10 cellular contexts compared by ENCODE assay signal in the genomic region with DNA sequence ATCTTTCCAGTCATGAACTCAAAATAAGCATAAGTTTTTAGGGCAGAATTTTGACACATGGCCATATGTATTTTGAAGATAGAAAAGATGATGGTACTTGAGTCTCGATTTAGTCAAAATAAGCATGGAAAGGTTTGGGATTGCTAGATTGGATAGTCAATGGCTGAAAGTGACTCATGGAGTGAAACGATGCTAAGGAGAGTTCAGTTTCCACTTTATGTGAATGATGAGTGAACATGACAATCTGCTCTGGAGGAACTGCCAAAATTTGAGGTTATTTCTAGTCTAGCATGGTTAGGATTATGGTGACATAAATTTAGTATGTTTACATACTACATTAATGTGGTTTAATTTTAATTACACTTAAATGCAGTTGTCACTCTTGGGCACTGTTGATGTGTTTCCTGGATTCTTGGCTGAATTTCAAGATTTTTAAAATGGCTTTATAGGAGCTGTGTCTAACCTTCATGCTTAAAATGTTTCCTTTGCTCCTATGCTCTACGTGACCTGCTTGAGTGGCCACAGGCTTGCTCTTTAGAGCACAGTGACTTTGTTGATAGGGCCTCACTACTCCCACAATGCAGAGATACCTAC. TPM values are rescaled to one million over a fixed set of nuclear protein-coding genes. Genes with fewer than 3 reads are reported as not detected.
DNase-seq lines count a peak whose midpoint lies in the region; ATAC-seq and TF ChIP-seq lines count a peak whose summit lies in the region.
"Had no signal": no experiment of that assay in that cellular context is flagged by ENCODE, and none has a peak within 500 bp of the region (broad histone marks: within the 10 kb centered on the region; RNA-seq: fewer than 3 reads in every experiment).

No MANE protein-coding gene starts in this region.

- H3K36me3 ChIP-seq in SK-N-SH (replicated peaks in 1 of 2; ENCODE audit: control insufficient read depth in 1 of 2, insufficient read depth in 2 of 2, low read length in 1 of 2): peaks cover 46 to 51% of the 10 kb centered on the region in 2 experiments

- H3K4me3 ChIP-seq in SK-N-SH (ENCODE audit: low read depth in 2 of 2, low read length in 1 of 2): no peak overlapping the region
- no peak overlapping the region for H3K4me3 ChIP-seq in fibroblast of villous mesenchyme (ENCODE audit: low read depth, low read length)
- H3K4me3 ChIP-seq: lower lobe of right lung had no signal

- intact Hi-C loops in Right ventricle myocardium superior (cut with DNase I): no loop called here
- intact Hi-C loops in cardiac septum (cut with DNase I): no loop called here

- H3K4me3 Mint-ChIP-seq in type B pancreatic cell: no peak overlapping the region

- peak; percentile 51 for ATAC-seq in Right ventricle myocardium superior (ENCODE audit: poor library complexity)
- ATAC-seq in GM18909 (IDR thresholded peaks at IDR 0.05; ENCODE audit: poor library complexity, unreplicated experiment): no peak
- no peak for ATAC-seq in GM21360 (IDR thresholded peaks at IDR 0.05; ENCODE audit: unreplicated experiment)

- POLR2A ChIA-PET in SK-N-SH (lab: Yijun Ruan, JAX): no interaction called here

- peak overlapping the region; percentile 18 for H3K27ac Mint-ChIP-seq in type B pancreatic cell

- CTCF ChIA-PET in SK-N-SH (lab: Yijun Ruan, JAX): no interaction called here

- no peaks in the 10 kb centered on the region for H3K27me3 Mint-ChIP-seq in type B pancreatic cell

- H3K9me3 Mint-ChIP-seq in type B pancreatic cell: no peaks in the 10 kb centered on the region

- no peak overlapping the region for H2AFZ ChIP-seq in SK-N-SH (ENCODE audit: low read depth)

- peak overlapping the region in 1 of 2 experiments; percentile 43; a peak in 1 of 4 replicates for H3K27ac ChIP-seq in SK-N-SH (ENCODE audit: low read depth in 2 of 2, low read length in 1 of 2)
- H3K27ac ChIP-seq: lower lobe of right lung had no signal

- H3F3A ChIP-seq in SK-N-SH (replicated peaks; ENCODE audit: insufficient read depth): peaks cover 63% of the 10 kb centered on the region

- no peak overlapping the region for H3K4me2 ChIP-seq in SK-N-SH

- H3K4me1 ChIP-seq in SK-N-SH (ENCODE audit: control insufficient read depth in 1 of 2, insufficient read depth in 2 of 2, low read depth in 1 of 2, low read length in 1 of 2): peaks cover 2 to 9% of the 10 kb centered on the region in 2 experiments; a peak in 1 of 4 replicates

- WGBS in SK-N-SH (ENCODE audit: low lambda C conversion rate): 71% methylated on average over 3 of the region's 3 CpGs

- no peaks in the 10 kb centered on the region for H3K9me3 ChIP-seq in SK-N-SH
- H3K9me3 ChIP-seq: lower lobe of right lung had no signal

- TF ChIP-seq EP300 in SK-N-SH (IDR thresholded peaks at IDR 0.05; ENCODE audit: borderline replicate concordance in 1 of 2, low read depth in 1 of 2, low read length in 1 of 2): no peak

- H3K27me3 ChIP-seq in SK-N-SH (ENCODE audit: insufficient read depth): no peaks in the 10 kb centered on the region

- H3K79me2 ChIP-seq in SK-N-SH (ENCODE audit: insufficient read depth): peaks cover 16% of the 10 kb centered on the region

- DNase-seq in Right ventricle myocardium superior (no peak), cardiac septum (ENCODE audit: low spot score) (no peak), SK-N-SH (no peak), fibroblast of villous mesenchyme (ENCODE audit: low read depth) (peak; percentile 28), type B pancreatic cell (ENCODE audit: extremely low spot score, unreplicated experiment) (no peak)
- no peak for DNase-seq in stimulated activated CD8-positive, alpha-beta memory T cell treated with anti-CD3 and anti-CD28 coated beads, Interleukin-4, amount 100 ng/mL, for 48 hours
- DNase-seq: lower lobe of right lung, NCI-H446 had no signal

- peaks cover 21% of the 10 kb centered on the region for H3K36me3 Mint-ChIP-seq in type B pancreatic cell

- no peak for TF ChIP-seq RAD21 in SK-N-SH (IDR thresholded peaks at IDR 0.05; ENCODE audit: low read length)

- peaks cover 56% of the 10 kb centered on the region for H4K20me1 ChIP-seq in SK-N-SH (ENCODE audit: insufficient read depth)

- H3K4me1 Mint-ChIP-seq in type B pancreatic cell (ENCODE audit: unreplicated experiment): no peaks in the 10 kb centered on the region

- no peak overlapping the region for H3K9ac ChIP-seq in SK-N-SH

- no peaks in the 10 kb centered on the region for H3K9me2 ChIP-seq in SK-N-SH

- TF ChIP-seq CTCF in SK-N-SH (IDR thresholded peaks at IDR 0.05): no peak
- no peak for TF ChIP-seq CTCF in fibroblast of villous mesenchyme (IDR thresholded peaks at IDR 0.05; ENCODE audit: insufficient read depth, low read depth, low read length)
- TF ChIP-seq CTCF in type B pancreatic cell (conservative IDR thresholded peaks at IDR 0.05): no peak

TF ChIP-seq in SK-N-SH, 30 proteins besides CTCF, POLR2A, EP300 and RAD21:
- TF ChIP-seq POLR2AphosphoS5 (IDR thresholded peaks at IDR 0.05; ENCODE audit: low read depth, low read length): peak; percentile 71
- no peak for TF ChIP-seq RXRA (IDR thresholded peaks at IDR 0.05; ENCODE audit: borderline replicate concordance, low read depth)
- 0 out of 2 replicates have a peak, but pooled peaks have one; percentile 58 for TF ChIP-seq SIN3A (IDR thresholded peaks at IDR 0.05; ENCODE audit: borderline replicate concordance, low read depth, low read length)
- TF ChIP-seq, protein P1, sequence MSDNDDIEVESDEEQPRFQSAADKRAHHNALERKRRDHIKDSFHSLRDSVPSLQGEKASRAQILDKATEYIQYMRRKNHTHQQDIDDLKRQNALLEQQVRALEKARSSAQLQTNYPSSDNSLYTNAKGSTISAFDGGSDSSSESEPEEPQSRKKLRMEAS (IDR thresholded peaks at IDR 0.05; ENCODE audit: low read depth): no peak

RNA-seq across cellular contexts. Expression of a gene that starts 17.1 kb away (rescaled TPM):
- total RNA-seq in Right ventricle myocardium superior (128 TPM), cardiac septum (214 TPM), fibroblast of villous mesenchyme (186 and 270 TPM in 2 replicates), type B pancreatic cell (ENCODE audit: low replicate concordance) (255 and 276 TPM in 2 replicates)
- 30.9 and 46.4 TPM in 2 replicates for polyA plus RNA-seq in SK-N-SH (2012; rRNA removed)
- polyA plus RNA-seq in SK-N-SH (2012; cell fraction: cytosol; rRNA removed): 63.8 and 64.9 TPM in 2 replicates
- polyA plus RNA-seq in SK-N-SH (2012; cell fraction: nucleus; rRNA removed): 39.2 and 79.4 TPM in 2 replicates
